10 cellular contexts compared by ENCODE assay signal in genomic region chr17:75526555-75527270, GRCh38. TPM values are rescaled to one million over a fixed set of nuclear protein-coding genes. Genes with fewer than 3 reads are reported as not detected.
DNase-seq lines count a peak whose midpoint lies in the region; ATAC-seq lines count a peak whose summit lies in the region.
"Had no signal": no experiment of that assay in that cellular context is flagged by ENCODE, and none has a peak within 500 bp of the region (broad histone marks: within the 10 kb centered on the region; RNA-seq: fewer than 3 reads in every experiment).

No MANE protein-coding gene starts in this region.

- peaks cover 12% of the 10 kb centered on the region for H3K27me3 ChIP-seq in iPS-18a (ENCODE audit: control insufficient read depth, insufficient read depth, low read length)

- CTCF ChIA-PET in activated CD4-positive, alpha-beta memory T cell treated with anti-CD3 and anti-CD28 coated beads for 36 hours (lab: Charles Lee): interaction anchor here (0.7 to 1.9 kb wide), 3 partner anchors 8 to 250 kb away, joined by 3 to 13 read pairs (median 11); partner anchors contain the start of gene TSEN54

- H3K9me3 Mint-ChIP-seq in activated CD4-positive, alpha-beta memory T cell treated with anti-CD3 and anti-CD28 coated beads for 36 hours: no peaks in the 10 kb centered on the region

- no peak overlapping the region for H3K27ac Mint-ChIP-seq in activated CD4-positive, alpha-beta memory T cell treated with anti-CD3 and anti-CD28 coated beads for 36 hours

- no peaks in the 10 kb centered on the region for H3K27me3 Mint-ChIP-seq in activated CD4-positive, alpha-beta memory T cell treated with anti-CD3 and anti-CD28 coated beads for 36 hours

- POLR2A ChIA-PET in activated CD4-positive, alpha-beta memory T cell treated with anti-CD3 and anti-CD28 coated beads for 36 hours (lab: Charles Lee): interaction anchor here (3.6 kb wide), 1 partner anchor 10 kb away, joined by 17 read pairs; the partner anchor contains the start of gene TSEN54

- peaks cover 6% of the 10 kb centered on the region for H3K4me1 ChIP-seq in iPS-18a (ENCODE audit: control insufficient read depth, low read depth, low read length)

- peaks cover 11% of the 10 kb centered on the region for H3K36me3 ChIP-seq in iPS-18a (ENCODE audit: control insufficient read depth, low read depth, low read length)

- H3K9ac ChIP-seq in iPS-18a (ENCODE audit: low read length): peak overlapping the region; percentile 32

- ATAC-seq in GM18870 (IDR thresholded peaks at IDR 0.05; ENCODE audit: unreplicated experiment): no peak

- no peaks in the 10 kb centered on the region for H3K9me3 ChIP-seq in iPS-18a (ENCODE audit: control insufficient read depth, low read depth, low read length)

- DNase-seq in DMS79 treated with DMSO at 0.1 percent for 48 hours (lab: John Stamatoyannopoulos, UW): peak; percentile 17
- no peak for DNase-seq in DMS79 (lab: John Stamatoyannopoulos, UW)
- DNase-seq in activated CD4-positive, alpha-beta memory T cell treated with anti-CD3 and anti-CD28 coated beads for 36 hours: no peak
- DNase-seq in NCI-H2171 (lab: John Stamatoyannopoulos, UW): no peak
- no peak for DNase-seq in NCI-H82 treated with DMSO at 0.1 percent for 48 hours (lab: John Stamatoyannopoulos, UW; ENCODE audit: unreplicated experiment)

- peak overlapping the region; percentile 62 for H3K4me3 Mint-ChIP-seq in activated CD4-positive, alpha-beta memory T cell treated with anti-CD3 and anti-CD28 coated beads for 36 hours

- peaks cover 12% of the 10 kb centered on the region for H3K4me1 Mint-ChIP-seq in activated CD4-positive, alpha-beta memory T cell treated with anti-CD3 and anti-CD28 coated beads for 36 hours (ENCODE audit: low read depth)

- peak overlapping the region; percentile 78 for H3K4me3 ChIP-seq in iPS-18a (ENCODE audit: low read length)
- peak overlapping the region; percentile 45 to 75 (median 66) for H3K4me3 ChIP-seq in skin epidermis

- H3K27ac ChIP-seq in iPS-18a (ENCODE audit: low read length) (no peak overlapping the region), skin epidermis (peak overlapping the region in 14 of 21 experiments; percentile 58 to 89 (median 82))
- H3K27ac ChIP-seq: SK-N-MC had no signal

- H3K36me3 Mint-ChIP-seq in activated CD4-positive, alpha-beta memory T cell treated with anti-CD3 and anti-CD28 coated beads for 36 hours: peaks cover 8% of the 10 kb centered on the region

- intact Hi-C loops in activated CD4-positive, alpha-beta memory T cell treated with anti-CD3 and anti-CD28 coated beads for 36 hours (cut with micrococcal nuclease): no loop called here

RNA-seq across cellular contexts. Expression of gene LLGL2, which starts 1.2 kb away (rescaled TPM):
- total RNA-seq in activated CD4-positive, alpha-beta memory T cell treated with anti-CD3 and anti-CD28 coated beads for 36 hours: 10 to 100 TPM; 15.6 to 17.1 TPM
- total RNA-seq: HT1080 had no signal

RNA-seq across cellular contexts. Expression of gene TSEN54, which starts 10.4 kb away (rescaled TPM):
- 10 to 100 TPM; 34.9 to 39.7 TPM for total RNA-seq in activated CD4-positive, alpha-beta memory T cell treated with anti-CD3 and anti-CD28 coated beads for 36 hours

RNA-seq across cellular contexts. Expression of gene CASKIN2, which starts 11.4 kb away (rescaled TPM):
- total RNA-seq in activated CD4-positive, alpha-beta memory T cell treated with anti-CD3 and anti-CD28 coated beads for 36 hours: 1 to 10 TPM; 4.7 to 5.3 TPM
